1 cellular context compared by ENCODE assay signal in genomic region chr4:183508693-183509092, GRCh38.
TF ChIP-seq lines count a peak whose summit lies in the region.

No MANE protein-coding gene starts in this region.

TF ChIP-seq in GM23338, 12 proteins besides CTCF, POLR2A, EP300 and RAD21 (continued from another document):
- TF ChIP-seq REST (IDR thresholded peaks at IDR 0.05; ENCODE audit: unreplicated experiment) (no peak), NANOG (IDR thresholded peaks at IDR 0.05; ENCODE audit: borderline replicate concordance) (no peak), ZNF114 (CRISPR knock-in tag; IDR thresholded peaks at IDR 0.05) (no peak), STAT1 (IDR thresholded peaks at IDR 0.05; ENCODE audit: unreplicated experiment) (no peak)
